8 cellular contexts compared by ENCODE assay signal in genomic region chr13:106533101-106533939, GRCh38. TPM values are rescaled to one million over a fixed set of nuclear protein-coding genes. Genes with fewer than 3 reads are reported as not detected.
DNase-seq lines count a peak whose midpoint lies in the region; ATAC-seq and TF ChIP-seq lines count a peak whose summit lies in the region.

No MANE protein-coding gene starts in this region.

- peak; percentile 78 for TF ChIP-seq RAD21 in neural cell (conservative IDR thresholded peaks at IDR 0.05)

- ATAC-seq in GM21447 (IDR thresholded peaks at IDR 0.05; ENCODE audit: unreplicated experiment) (peak; percentile 9), GM21367 (IDR thresholded peaks at IDR 0.05; ENCODE audit: unreplicated experiment) (no peak), HG02798 (IDR thresholded peaks at IDR 0.05; ENCODE audit: poor library complexity, unreplicated experiment) (no peak)

- POLR2A ChIA-PET in BJ (lab: Charles Lee): interaction anchor here (0.6 kb wide), 2 partner anchors 148 to 470 kb away, joined by 3 to 4 read pairs; no protein-coding TSS in a partner anchor

- peaks cover 64% of the 10 kb centered on the region for H3K27me3 Mint-ChIP-seq in activated naive CD8-positive, alpha-beta T cell treated with anti-CD3 and anti-CD28 coated beads for 36 hours

- peaks cover 18% of the 10 kb centered on the region for H3K4me1 Mint-ChIP-seq in activated naive CD8-positive, alpha-beta T cell treated with anti-CD3 and anti-CD28 coated beads for 36 hours

- no peak overlapping the region for H2AFZ ChIP-seq in neural cell (ENCODE audit: low read depth, low read length)

- peak overlapping the region; percentile 77 for H3K4me2 ChIP-seq in neural cell (ENCODE audit: low read length)

- TF ChIP-seq EP300 in neural cell (conservative IDR thresholded peaks at IDR 0.05; ENCODE audit: poor library complexity, severe bottlenecking): peak; percentile 8

- H3K9ac ChIP-seq in neural cell (ENCODE audit: low read length): peak overlapping the region; percentile 86

- H3K9me3 Mint-ChIP-seq in activated naive CD8-positive, alpha-beta T cell treated with anti-CD3 and anti-CD28 coated beads for 36 hours: no peaks in the 10 kb centered on the region

- peaks cover 10% of the 10 kb centered on the region for H4K20me1 ChIP-seq in neural cell (ENCODE audit: insufficient read depth)

- CTCF ChIA-PET in BJ (lab: Yijun Ruan, JAX): interaction anchor here (0.6 to 3.9 kb wide), 9 partner anchors 17 to 1962 kb away, joined by 3 to 16 read pairs (median 3); no protein-coding TSS in a partner anchor

- H3K27me3 ChIP-seq in BJ (ENCODE audit: control insufficient read depth, insufficient read depth, low read length) (no peaks in the 10 kb centered on the region), neural cell (ENCODE audit: insufficient read depth, low read depth, low read length) (no peaks in the 10 kb centered on the region)

- H3K9me2 ChIP-seq in neural cell (ENCODE audit: insufficient read depth, low read length): no peaks in the 10 kb centered on the region

- no peak overlapping the region for H3K27ac Mint-ChIP-seq in activated naive CD8-positive, alpha-beta T cell treated with anti-CD3 and anti-CD28 coated beads for 36 hours

- TF ChIP-seq CTCF in BJ (IDR thresholded peaks at IDR 0.05; ENCODE audit: insufficient read depth, low read depth, low read length) (peak; percentile 49), neural cell (IDR thresholded peaks at IDR 0.05; ENCODE audit: poor library complexity, severe bottlenecking) (peak; percentile 70)

- H3F3A ChIP-seq in neural cell (ENCODE audit: insufficient read depth, low read length, poor library complexity, severe bottlenecking): peaks cover 7% of the 10 kb centered on the region

- DNase-seq in BJ (ENCODE audit: low read depth) (no peak), NCI-H526 (lab: John Stamatoyannopoulos, UW) (peak; percentile 67 to 91), globus pallidus (ENCODE audit: low spot score) (peak; percentile 85)
- DNase-seq in activated naive CD8-positive, alpha-beta T cell treated with anti-CD3 and anti-CD28 coated beads for 36 hours: peak; percentile 23

- H3K4me3 Mint-ChIP-seq in activated naive CD8-positive, alpha-beta T cell treated with anti-CD3 and anti-CD28 coated beads for 36 hours: peak overlapping the region; percentile 37

- peaks cover 65% of the 10 kb centered on the region for H3K79me2 ChIP-seq in neural cell (replicated peaks; ENCODE audit: insufficient read depth, low read length)

- no peaks in the 10 kb centered on the region for H3K9me3 ChIP-seq in neural cell (ENCODE audit: low read length)

- H3K36me3 Mint-ChIP-seq in activated naive CD8-positive, alpha-beta T cell treated with anti-CD3 and anti-CD28 coated beads for 36 hours: no peaks in the 10 kb centered on the region

- peak overlapping the region; percentile 66 for H3K4me3 ChIP-seq in BJ (ENCODE audit: low read depth, low read length)
- peak overlapping the region; percentile 71 for H3K4me3 ChIP-seq in neural cell (ENCODE audit: low read length)

- H3K27ac ChIP-seq in neural cell (ENCODE audit: low read length): peak overlapping the region; percentile 82

- H3K36me3 ChIP-seq in BJ (ENCODE audit: control insufficient read depth, insufficient read depth, low read length) (no peaks in the 10 kb centered on the region), neural cell (ENCODE audit: insufficient read depth, low read length) (no peaks in the 10 kb centered on the region)

TF ChIP-seq in neural cell, 6 proteins besides CTCF, POLR2A, EP300 and RAD21:
- TF ChIP-seq SMC3 (conservative IDR thresholded peaks at IDR 0.05; ENCODE audit: poor library complexity): peak; percentile 72
- TF ChIP-seq TAF1 (IDR thresholded peaks at IDR 0.05; ENCODE audit: low read depth): no peak
- TF ChIP-seq REST (IDR thresholded peaks at IDR 0.05; ENCODE audit: borderline replicate concordance): no peak
- peak; percentile 29 for TF ChIP-seq MXI1 (conservative IDR thresholded peaks at IDR 0.05; ENCODE audit: poor library complexity, severe bottlenecking)
- TF ChIP-seq POLR2AphosphoS5 (IDR thresholded peaks at IDR 0.05): peak; percentile 2
TF ChIP-seq in neural cell: peak in this region for 3.

RNA-seq across cellular contexts. Expression of gene EFNB2, which starts 2.1 kb away (rescaled TPM):
- polyA plus RNA-seq in BJ (2011; rRNA removed): 17.1 and 19.4 TPM in 2 replicates
- polyA minus RNA-seq in BJ (2011; rRNA and poly(A)+ RNA removed): 20.0 and 22.8 TPM in 2 replicates
- under 1 TPM; 0.06 to 0.08 TPM for total RNA-seq in activated naive CD8-positive, alpha-beta T cell treated with anti-CD3 and anti-CD28 coated beads for 36 hours
- 52.0 and 53.1 TPM in 2 replicates for polyA plus RNA-seq in neural cell
- polyA minus RNA-seq in neural cell: 103 and 111 TPM in 2 replicates

RNA-seq across cellular contexts. Expression of gene ARGLU1, which starts 34.6 kb away (rescaled TPM):
- polyA plus RNA-seq in BJ (2011; rRNA removed) (25.6 and 46.3 TPM in 2 replicates), neural cell (943 and 967 TPM in 2 replicates)
- 4.0 and 4.6 TPM in 2 replicates for polyA minus RNA-seq in BJ (2011; rRNA and poly(A)+ RNA removed)
- 10 to 100 TPM; 65.3 to 72.7 TPM for total RNA-seq in activated naive CD8-positive, alpha-beta T cell treated with anti-CD3 and anti-CD28 coated beads for 36 hours
- polyA minus RNA-seq in neural cell: 251 and 267 TPM in 2 replicates

Comparison
In these comparisons a context has a peak if more than half of its experiments do, and no peak if none do; other contexts are left out.
1. RNA of gene ARGLU1, which starts 34.6 kb away (polyA plus RNA-seq): 943 to 967 TPM in neural cell; 25.6 to 46.3 TPM in BJ; every median in the first group is over 10 times any median in the second.